18 cellular contexts compared by ENCODE assay signal in genomic region chr6:167679137-167679736, GRCh38.
DNase-seq lines count a peak whose midpoint lies in the region; ATAC-seq and TF ChIP-seq lines count a peak whose summit lies in the region.
"Had no signal": no experiment of that assay in that cellular context is flagged by ENCODE, and none has a peak within 500 bp of the region (broad histone marks: within the 10 kb centered on the region; RNA-seq: fewer than 3 reads in every experiment).

No MANE protein-coding gene starts in this region.

- H3K36me3 ChIP-seq in BLaER1 treated with 17β-estradiol and CSF1 and Interleukin-3, amounts not matched to agents 10 nM and 100 nM: no peaks in the 10 kb centered on the region
- no peaks in the 10 kb centered on the region for H3K36me3 ChIP-seq in iPS-15b (ENCODE audit: control insufficient read depth, insufficient read depth, low read length)
- no peaks in the 10 kb centered on the region for H3K36me3 ChIP-seq in neural progenitor cell

- H3F3A ChIP-seq in neural progenitor cell (ENCODE audit: low read depth): peaks cover 35% of the 10 kb centered on the region

- no peak overlapping the region for H3K27ac ChIP-seq in BLaER1 treated with 17β-estradiol and CSF1 and Interleukin-3, amounts not matched to agents 10 nM and 100 nM
- H3K27ac ChIP-seq in VCaP (peak overlapping the region; percentile 32; the same call in 1 of the 2 replicates), neural progenitor cell (peak overlapping the region; percentile 39)

- H3K27ac Mint-ChIP-seq in neural progenitor cell: peak overlapping the region; percentile 77
- H3K27ac Mint-ChIP-seq: activated CD4-positive, alpha-beta memory T cell treated with anti-CD3 and anti-CD28 coated beads for 36 hours; activated naive CD8-positive, alpha-beta T cell treated with anti-CD3 and anti-CD28 coated beads for 36 hours; naive B cell; stimulated activated naive CD8-positive, alpha-beta T cell treated with anti-CD3 and anti-CD28 coated beads, Interleukin-15, Interleukin-2, amounts not matched to agents 100 ng/mL and 50 ng/mL, for 24 hours had no signal

- no peaks in the 10 kb centered on the region for H3K79me2 ChIP-seq in neural progenitor cell (ENCODE audit: low read depth)

- DNase-seq in neural progenitor cell (ENCODE audit: low spot score) (peak; percentile 40), NOMO-1 treated with DMSO at 0.1 percent for 48 hours (lab: John Stamatoyannopoulos, UW; ENCODE audit: unreplicated experiment) (no peak), GF-D8 (lab: John Stamatoyannopoulos, UW) (no peak), AG08396 (ENCODE audit: low spot score) (no peak)
- DNase-seq: ACHN; activated CD4-positive, alpha-beta memory T cell treated with anti-CD3 and anti-CD28 coated beads for 36 hours; activated naive CD8-positive, alpha-beta T cell treated with anti-CD3 and anti-CD28 coated beads for 36 hours; activated T-cell treated with anti-CD3 and anti-CD28 coated beads, Interleukin-2, amount 50 U/mL, for 48 hours; effector CD4-positive, alpha-beta T cell; Kasumi-1; naive B cell; NK-92 treated with Interleukin-12 subunit alpha and Interleukin-12 subunit beta, amount 100 ng/mL, for 24 hours; RPMI8226 had no signal

- peak overlapping the region in 9 of 10 experiments; percentile 45 to 61 (median 49); a peak in 14 of 20 replicates for H3K4me3 ChIP-seq in BLaER1 treated with 17β-estradiol and CSF1 and Interleukin-3, amounts not matched to agents 10 nM and 100 nM
- H3K4me3 ChIP-seq in iPS-15b (ENCODE audit: low read depth, low read length): peak overlapping the region; percentile 66
- H3K4me3 ChIP-seq in neural progenitor cell: peak overlapping the region; percentile 64

- peaks cover 86% of the 10 kb centered on the region for H3K4me1 Mint-ChIP-seq in neural progenitor cell
- H3K4me1 Mint-ChIP-seq: activated naive CD8-positive, alpha-beta T cell treated with anti-CD3 and anti-CD28 coated beads for 36 hours had no signal

- peaks cover 80 to 91% (median 89%) of the 10 kb centered on the region in 10 experiments for H3K4me1 ChIP-seq in BLaER1 treated with 17β-estradiol and CSF1 and Interleukin-3, amounts not matched to agents 10 nM and 100 nM
- H3K4me1 ChIP-seq in iPS-15b (ENCODE audit: control insufficient read depth, insufficient read depth, low read length) (peaks cover 15% of the 10 kb centered on the region), neural progenitor cell (peaks cover 42% of the 10 kb centered on the region)

- peak overlapping the region; percentile 86 for H3K4me3 Mint-ChIP-seq in neural progenitor cell
- H3K4me3 Mint-ChIP-seq: activated CD4-positive, alpha-beta memory T cell treated with anti-CD3 and anti-CD28 coated beads for 36 hours; activated naive CD8-positive, alpha-beta T cell treated with anti-CD3 and anti-CD28 coated beads for 36 hours; stimulated activated naive CD8-positive, alpha-beta T cell treated with anti-CD3 and anti-CD28 coated beads, Interleukin-15, Interleukin-2, amounts not matched to agents 100 ng/mL and 50 ng/mL, for 24 hours had no signal

- peaks cover 0 to 13% (median 8%) of the 10 kb centered on the region in 11 experiments; a peak in 12 of 22 replicates for H3K9me3 ChIP-seq in BLaER1 treated with 17β-estradiol and CSF1 and Interleukin-3, amounts not matched to agents 10 nM and 100 nM (replicated peaks in 1 of 11)
- no peaks in the 10 kb centered on the region for H3K9me3 ChIP-seq in iPS-15b (ENCODE audit: control insufficient read depth, insufficient read depth, low read length)
- H3K9me3 ChIP-seq in neural progenitor cell (ENCODE audit: low read depth): no peaks in the 10 kb centered on the region

- peaks cover 0 to 14% (median 0%) of the 10 kb centered on the region in 11 experiments; a peak in 4 of 22 replicates for H4K20me1 ChIP-seq in BLaER1 treated with 17β-estradiol and CSF1 and Interleukin-3, amounts not matched to agents 10 nM and 100 nM
- H4K20me1 ChIP-seq in neural progenitor cell (ENCODE audit: low read depth): no peaks in the 10 kb centered on the region

- H3K4me2 ChIP-seq in BLaER1 treated with 17β-estradiol and CSF1 and Interleukin-3, amounts not matched to agents 10 nM and 100 nM: peak overlapping the region; percentile 79 to 98 (median 94)
- peak overlapping the region; percentile 87 for H3K4me2 ChIP-seq in neural progenitor cell

- peaks cover 35 to 59% (median 42%) of the 10 kb centered on the region in 11 experiments for H3K27me3 ChIP-seq in BLaER1 treated with 17β-estradiol and CSF1 and Interleukin-3, amounts not matched to agents 10 nM and 100 nM
- H3K27me3 ChIP-seq in iPS-15b (ENCODE audit: control insufficient read depth, insufficient read depth, low read length) (peaks cover 19% of the 10 kb centered on the region), neural progenitor cell (no peaks in the 10 kb centered on the region)

- TF ChIP-seq CTCF in VCaP (conservative IDR thresholded peaks at IDR 0.05): no peak
- TF ChIP-seq CTCF in neural progenitor cell (IDR thresholded peaks at IDR 0.05): no peak

- no peaks in the 10 kb centered on the region for H3K36me3 Mint-ChIP-seq in neural progenitor cell
- H3K36me3 Mint-ChIP-seq: activated CD4-positive, alpha-beta memory T cell treated with anti-CD3 and anti-CD28 coated beads for 36 hours; activated naive CD8-positive, alpha-beta T cell treated with anti-CD3 and anti-CD28 coated beads for 36 hours had no signal

- H3K27me3 Mint-ChIP-seq in neural progenitor cell (ENCODE audit: insufficient read depth, low read depth): peaks cover 20% of the 10 kb centered on the region

- H3K9me3 Mint-ChIP-seq in neural progenitor cell: peaks cover 5% of the 10 kb centered on the region
- H3K9me3 Mint-ChIP-seq: activated CD4-positive, alpha-beta memory T cell treated with anti-CD3 and anti-CD28 coated beads for 36 hours; activated naive CD8-positive, alpha-beta T cell treated with anti-CD3 and anti-CD28 coated beads for 36 hours; stimulated activated naive CD8-positive, alpha-beta T cell treated with anti-CD3 and anti-CD28 coated beads, Interleukin-15, Interleukin-2, amounts not matched to agents 100 ng/mL and 50 ng/mL, for 24 hours had no signal

- H2AFZ ChIP-seq in neural progenitor cell (replicated peaks): no peak overlapping the region

- H3K9ac ChIP-seq in BLaER1 treated with 17β-estradiol and CSF1 and Interleukin-3, amounts not matched to agents 10 nM and 100 nM: peak overlapping the region in 6 of 11 experiments; percentile 16 to 58 (median 53); a peak in 6 of 22 replicates
- no peak overlapping the region for H3K9ac ChIP-seq in iPS-15b (ENCODE audit: low read depth, low read length)
- no peak overlapping the region for H3K9ac ChIP-seq in neural progenitor cell

- ATAC-seq in HG02642 (IDR thresholded peaks at IDR 0.05; ENCODE audit: poor library complexity, unreplicated experiment): no peak

Comparison
In these comparisons a context has a peak if more than half of its experiments do, and no peak if none do; other contexts are left out.
1. H3K27ac ChIP-seq: peak in VCaP (single experiment) and neural progenitor cell (single experiment); none in BLaER1 treated with 17β-estradiol and CSF1 and Interleukin-3, amounts not matched to agents 10 nM and 100 nM (0 of 11).
2. H3K9ac ChIP-seq: peak in BLaER1 treated with 17β-estradiol and CSF1 and Interleukin-3, amounts not matched to agents 10 nM and 100 nM (6 of 11); none in iPS-15b (single experiment) and neural progenitor cell (single experiment).
3. Peak in every context shown above with its lines, with median percentiles within 50 percentile points of each other: H3K4me3 ChIP-seq.